16 cellular contexts compared by ENCODE assay signal in genomic region chr12:115617391-115617790, GRCh38.
DNase-seq lines count a peak whose midpoint lies in the region; ATAC-seq, FAIRE-seq and TF ChIP-seq lines count a peak whose summit lies in the region.
"Had no signal": no experiment of that assay in that cellular context is flagged by ENCODE, and none has a peak within 500 bp of the region (broad histone marks: within the 10 kb centered on the region; RNA-seq: fewer than 3 reads in every experiment).

No MANE protein-coding gene starts in this region.

- no peaks in the 10 kb centered on the region for H3K79me1 ChIP-seq in H9 (ENCODE audit: insufficient read depth, low read depth, low read length, poor library complexity, severe bottlenecking)

- no peak overlapping the region for H3K27ac ChIP-seq in H9 (ENCODE audit: insufficient read length, low read depth, low read length)
- no peak overlapping the region for H3K27ac ChIP-seq in K562 (ENCODE audit: extremely low read depth, low read depth, low read length)
- H3K27ac ChIP-seq in HepG2 (ENCODE audit: extremely low read length, insufficient read depth, low read length), result no peak overlapping the region
- H3K27ac ChIP-seq: BLaER1 treated with 17β-estradiol and CSF1 and Interleukin-3, amounts not matched to agents 10 nM and 100 nM had no signal

- H2BK120ac ChIP-seq in H9 (ENCODE audit: low read depth, low read length, poor library complexity, severe bottlenecking), result no peak overlapping the region

- no peaks in the 10 kb centered on the region for H3K23me2 ChIP-seq in H9 (ENCODE audit: insufficient read length, low read depth, low read length, poor library complexity, severe bottlenecking)

- H3K9me3 Mint-ChIP-seq in H9, result peaks cover 0 to 5% of the 10 kb centered on the region in 2 experiments; a peak in 2 of 5 replicates

- H3K9me3 ChIP-seq in H9 (ENCODE audit: control insufficient read depth, low read depth, low read length) (no peaks in the 10 kb centered on the region), K562 (replicated peaks; ENCODE audit: control insufficient read depth, insufficient read depth, low read depth, low read length) (no peaks in the 10 kb centered on the region), HepG2 (ENCODE audit: low read length) (no peaks in the 10 kb centered on the region)
- H3K9me3 ChIP-seq: BLaER1 treated with 17β-estradiol and CSF1 and Interleukin-3, amounts not matched to agents 10 nM and 100 nM had no signal

- no peak overlapping the region for H3K56ac ChIP-seq in H9 (ENCODE audit: insufficient read length, low read depth, low read length)

- in situ Hi-C loops in K562 (cut with MboI) (no loop called here), HepG2 (cut with HindIII; ENCODE audit: extremely low pct_ligation_motif_present, low pct_unique_long_range_greater_than_20kb) (no loop called here)

- H3K4me3 Mint-ChIP-seq in H9, result no peak overlapping the region
- H3K4me3 Mint-ChIP-seq: CD4-positive, CD25-positive, alpha-beta regulatory T cell had no signal

- peak; percentile 37 for DNase-seq in ELF-1 (ENCODE audit: low read depth, low spot score)
- DNase-seq in H9, result peak; percentile 79
- DNase-seq in K562 (ENCODE audit: extremely low read depth in 1 of 4, low spot score in 3 of 4), result peak; percentile 1 to 49 (median 36)
- DNase-seq in HepG2 (ENCODE audit: low spot score), result no peak
- no peak for DNase-seq in activated CD8-positive, alpha-beta memory T cell treated with anti-CD3 and anti-CD28 coated beads, Interleukin-2, amount 50 U/mL, for 48 hours
- no peak for DNase-seq in D341Med (ENCODE audit: low spot score)
- no peak for DNase-seq in activated effector memory CD4-positive, alpha-beta T cell treated with anti-CD3 and anti-CD28 coated beads, Interleukin-2, amount 50 U/mL, for 16 hours
- DNase-seq: ACHN; CD4-positive, CD25-positive, alpha-beta regulatory T cell; DMS 273 treated with DMSO at 0.1 percent for 48 hours had no signal

- no peaks in the 10 kb centered on the region for H3K27me3 ChIP-seq in H9 (ENCODE audit: insufficient read depth, low read length)
- no peaks in the 10 kb centered on the region; a peak in 1 of 5 replicates for H3K27me3 ChIP-seq in K562 (ENCODE audit: control insufficient read depth in 2 of 2, insufficient read depth in 2 of 2, low read length in 2 of 2)
- H3K27me3 ChIP-seq in HepG2 (ENCODE audit: control insufficient read depth in 1 of 2, insufficient read depth in 2 of 2, low read length in 2 of 2), result no peaks in the 10 kb centered on the region
- H3K27me3 ChIP-seq: BLaER1 treated with 17β-estradiol and CSF1 and Interleukin-3, amounts not matched to agents 10 nM and 100 nM had no signal

- no peak overlapping the region for H4K8ac ChIP-seq in H9 (replicated peaks; ENCODE audit: insufficient read length, low read depth, low read length)

- H3K18ac ChIP-seq in H9 (ENCODE audit: insufficient read length, low read depth, low read length), result no peak overlapping the region

- CTCF ChIA-PET in K562 (lab: Yijun Ruan, JAX; ENCODE audit: low intra/inter-chr PET ratio), result no interaction called here
- CTCF ChIA-PET in HepG2 (lab: Yijun Ruan, JAX; ENCODE audit: low intra/inter-chr PET ratio, low total read pairs), result no interaction called here

- H3K27ac Mint-ChIP-seq in H9, result no peak overlapping the region
- H3K27ac Mint-ChIP-seq: CD4-positive, CD25-positive, alpha-beta regulatory T cell had no signal

- H3K27me3 Mint-ChIP-seq in H9 (ENCODE audit: low read depth), result peaks cover 3% of the 10 kb centered on the region

- no peak overlapping the region for H2BK12ac ChIP-seq in H9 (ENCODE audit: insufficient read length, low read depth, low read length)

- H3K23ac ChIP-seq in H9 (ENCODE audit: insufficient read length, low read depth, low read length), result no peak overlapping the region

- H4K5ac ChIP-seq in H9 (ENCODE audit: insufficient read length, low read depth, low read length), result no peak overlapping the region

- H4K20me1 ChIP-seq in H9 (ENCODE audit: control insufficient read depth, insufficient read depth, insufficient read length), result no peaks in the 10 kb centered on the region
- H4K20me1 ChIP-seq in K562 (replicated peaks; ENCODE audit: control insufficient read depth, insufficient read depth, low read length), result no peaks in the 10 kb centered on the region
- H4K20me1 ChIP-seq in HepG2 (ENCODE audit: insufficient read depth, low read length), result no peaks in the 10 kb centered on the region
- H4K20me1 ChIP-seq: BLaER1 treated with 17β-estradiol and CSF1 and Interleukin-3, amounts not matched to agents 10 nM and 100 nM had no signal

- ATAC-seq in K562 (peak; percentile 74; the same call in 2 of the 3 replicates), HepG2 (peak; percentile 35; the same call in 1 of the 3 replicates), GM21619 (IDR thresholded peaks at IDR 0.05; ENCODE audit: unreplicated experiment) (no peak)
- ATAC-seq: GM12878 had no signal

- H2AFZ ChIP-seq in H9 (ENCODE audit: low read length) (no peak overlapping the region), K562 (ENCODE audit: low read depth, low read length) (no peak overlapping the region), HepG2 (ENCODE audit: low read length) (no peak overlapping the region)

- TF ChIP-seq EP300 in K562 (IDR thresholded peaks at IDR 0.05; ENCODE audit: low read length), result no peak
- no peak for TF ChIP-seq EP300 in HepG2 (IDR thresholded peaks at IDR 0.05; ENCODE audit: low read depth in 2 of 2, low read length in 2 of 2)
- no peak for TF ChIP-seq EP300 in HepG2 (CRISPR knock-in tag; IDR thresholded peaks at IDR 0.05; ENCODE audit: borderline replicate concordance)

- BruUV-seq in K562 (replicated peaks; lab: Mats Ljungman, UMichigan) (no TSS peak), HepG2 (replicated peaks; lab: Mats Ljungman, UMichigan) (no TSS peak)

- H2BK15ac ChIP-seq in H9 (ENCODE audit: low read depth, low read length), result no peak overlapping the region

- no peak for TF ChIP-seq RAD21 in K562 (CRISPR knock-in tag; conservative IDR thresholded peaks at IDR 0.05 in 1 of 2, IDR thresholded peaks at IDR 0.05 in 1 of 2)
- TF ChIP-seq RAD21 in HepG2 (CRISPR knock-in tag; IDR thresholded peaks at IDR 0.05), result no peak

- no peak overlapping the region for H3K4me3 ChIP-seq in K562
- H3K4me3 ChIP-seq in HepG2 (replicated peaks in 1 of 3; ENCODE audit: insufficient read depth in 1 of 3, low read depth in 2 of 3, low read length in 3 of 3), result no peak overlapping the region
- H3K4me3 ChIP-seq: BLaER1 treated with 17β-estradiol and CSF1 and Interleukin-3, amounts not matched to agents 10 nM and 100 nM; GM12878 had no signal

- H3K36me3 Mint-ChIP-seq in H9 (ENCODE audit: insufficient read depth in 1 of 3, low read depth in 3 of 3), result peaks cover 0 to 4% (median 0%) of the 10 kb centered on the region in 3 experiments; a peak in 1 of 7 replicates
- H3K36me3 Mint-ChIP-seq: CD4-positive, CD25-positive, alpha-beta regulatory T cell had no signal

- TF ChIP-seq POLR2A in K562 (conservative IDR thresholded peaks at IDR 0.05), result no peak
- no peak for TF ChIP-seq POLR2A in HepG2 (IDR thresholded peaks at IDR 0.05; ENCODE audit: insufficient read depth in 1 of 2, low read depth in 2 of 2, low read length in 2 of 2)

- H3K36me3 ChIP-seq in K562 (ENCODE audit: control insufficient read depth, insufficient read depth, low read length), result no peaks in the 10 kb centered on the region
- H3K36me3 ChIP-seq in HepG2 (replicated peaks in 1 of 2; ENCODE audit: control insufficient read depth in 1 of 2, insufficient read depth in 2 of 2, low read length in 2 of 2), result no peaks in the 10 kb centered on the region
- H3K36me3 ChIP-seq: BLaER1 treated with 17β-estradiol and CSF1 and Interleukin-3, amounts not matched to agents 10 nM and 100 nM had no signal

- H3K4ac ChIP-seq in H9 (ENCODE audit: low read depth, low read length), result no peak overlapping the region

- H3K14ac ChIP-seq in H9 (ENCODE audit: insufficient read depth, low read length), result no peak overlapping the region

- FAIRE-seq in K562 (lab: Jason Lieb, UNC), result no peak
- FAIRE-seq in HepG2 (lab: Jason Lieb, UNC), result no peak
- FAIRE-seq: GM12878, GM18507, H1, HTR-8/SVneo had no signal

- H2BK5ac ChIP-seq in H9 (ENCODE audit: insufficient read length, low read length), result no peak overlapping the region

- no CpG with 5 or more reads among the region's 7 CpGs for WGBS in H9 (ENCODE audit: extremely low coverage, insufficient read length, low lambda C conversion rate)
- WGBS in K562 (ENCODE audit: insufficient coverage, low coverage, missing lambda C conversion rate), result 14% methylated on average over 7 of the region's 7 CpGs
- WGBS in HepG2 (ENCODE audit: low lambda C conversion rate), result 37% methylated on average over 3 of the region's 7 CpGs

- H3K9ac ChIP-seq in H9 (ENCODE audit: extremely low read depth, insufficient read length, low read length), result no peak overlapping the region
- no peak overlapping the region for H3K9ac ChIP-seq in K562 (ENCODE audit: insufficient read depth in 1 of 2, low read depth in 2 of 2, low read length in 2 of 2)
- no peak overlapping the region for H3K9ac ChIP-seq in HepG2 (ENCODE audit: insufficient read depth, low read depth, low read length)
- H3K9ac ChIP-seq: BLaER1 treated with 17β-estradiol and CSF1 and Interleukin-3, amounts not matched to agents 10 nM and 100 nM had no signal

- no peaks in the 10 kb centered on the region for H3K9me1 ChIP-seq in K562 (ENCODE audit: control insufficient read depth, insufficient read depth, low read length)

- H2BK20ac ChIP-seq in H9 (ENCODE audit: low read depth, low read length, poor library complexity, severe bottlenecking), result no peak overlapping the region

- no peak overlapping the region for H2AK5ac ChIP-seq in H9 (ENCODE audit: insufficient read length, low read length)

- H3K4me1 Mint-ChIP-seq in H9, result peaks cover 0 to 7% of the 10 kb centered on the region in 2 experiments; a peak in 2 of 4 replicates
- H3K4me1 Mint-ChIP-seq: CD4-positive, CD25-positive, alpha-beta regulatory T cell had no signal

- H3K4me1 ChIP-seq in H9 (ENCODE audit: insufficient read depth, low read length), result no peaks in the 10 kb centered on the region
- H3K4me1 ChIP-seq in K562 (replicated peaks in 1 of 2; ENCODE audit: control insufficient read depth in 2 of 2, insufficient read depth in 2 of 2, low read length in 2 of 2), result no peaks in the 10 kb centered on the region
- no peaks in the 10 kb centered on the region for H3K4me1 ChIP-seq in HepG2 (ENCODE audit: insufficient read depth, low read length)

- intact Hi-C loops in K562 (cut with micrococcal nuclease) (no loop called here), HepG2 (cut with micrococcal nuclease; ENCODE audit: unreplicated experiment) (no loop called here)

- no peak overlapping the region for H3K4me2 ChIP-seq in H9 (ENCODE audit: insufficient read depth, insufficient read length, low read length)
- H3K4me2 ChIP-seq in K562 (ENCODE audit: insufficient read depth, low read length), result no peak overlapping the region
- no peak overlapping the region for H3K4me2 ChIP-seq in HepG2 (ENCODE audit: low read depth, low read length)
- H3K4me2 ChIP-seq: BLaER1 treated with 17β-estradiol and CSF1 and Interleukin-3, amounts not matched to agents 10 nM and 100 nM had no signal

- H3T11ph ChIP-seq in H9 (ENCODE audit: low read length), result no peak overlapping the region

- POLR2A ChIA-PET in K562 (lab: Yijun Ruan, JAX) (no interaction called here), HepG2 (lab: Yijun Ruan, JAX) (no interaction called here)

- TF ChIP-seq CTCF in H9 (conservative IDR thresholded peaks at IDR 0.05) (peak; percentile 29; the same call in 2 of the 3 replicates), K562 (IDR thresholded peaks at IDR 0.05 in 2 of 3, conservative IDR thresholded peaks at IDR 0.05 in 1 of 3; ENCODE audit: insufficient read depth in 2 of 3, low read depth in 1 of 3, low read length in 3 of 3) (no peak), HepG2 (CRISPR knock-in tag; IDR thresholded peaks at IDR 0.05) (no peak)

- H4K91ac ChIP-seq in H9 (ENCODE audit: insufficient read length, low read depth, low read length), result no peak overlapping the region

- H3K79me2 ChIP-seq in H9 (ENCODE audit: insufficient read depth, low read length) (no peaks in the 10 kb centered on the region), K562 (ENCODE audit: control insufficient read depth, insufficient read depth, low read length) (no peaks in the 10 kb centered on the region), HepG2 (ENCODE audit: insufficient read depth, low read length) (no peaks in the 10 kb centered on the region)

Comparison
In these comparisons a context has a peak if more than half of its experiments do, and no peak if none do; other contexts are left out.
1. DNase-seq: peak in ELF-1 (single experiment), H9 (single experiment) and K562 (4 of 4); none in HepG2 (single experiment), activated CD8-positive, alpha-beta memory T cell treated with anti-CD3 and anti-CD28 coated beads, Interleukin-2, amount 50 U/mL, for 48 hours (single experiment), D341Med (single experiment) and activated effector memory CD4-positive, alpha-beta T cell treated with anti-CD3 and anti-CD28 coated beads, Interleukin-2, amount 50 U/mL, for 16 hours (single experiment).